Comparison of ENCODE assay signal across 20 cellular contexts in the genomic region with DNA sequence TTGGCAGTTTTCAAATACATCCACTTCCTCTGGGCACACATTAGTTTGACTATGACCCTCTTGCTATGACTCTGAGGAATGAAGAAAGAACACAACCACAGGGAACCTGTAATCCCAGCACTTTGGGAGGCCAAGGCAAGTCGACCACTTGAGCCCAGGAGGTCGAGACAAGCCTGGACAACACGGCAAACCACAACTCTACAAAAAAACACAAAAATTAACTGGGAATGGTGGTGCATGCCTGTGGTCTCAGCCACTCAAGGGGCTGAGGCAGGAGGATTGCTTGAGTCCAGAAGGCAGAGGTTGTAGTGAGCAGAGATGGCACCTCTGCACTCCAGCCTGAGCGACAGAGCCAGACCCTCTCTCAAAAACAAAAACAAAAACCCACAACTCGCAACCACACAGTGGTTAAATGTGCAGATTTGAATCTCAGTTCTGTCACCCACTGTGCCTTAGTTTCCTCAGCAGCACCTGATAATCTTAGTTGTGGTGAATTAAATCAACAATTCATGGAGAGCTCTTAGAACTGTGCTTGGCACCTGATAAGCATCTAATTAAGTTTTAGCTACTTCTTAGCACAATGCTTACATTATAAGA.
DNase-seq lines count a peak whose midpoint lies in the region; TF ChIP-seq lines count a peak whose summit lies in the region.
"Had no signal": no experiment of that assay in that cellular context is flagged by ENCODE, and none has a peak within 500 bp of the region (broad histone marks: within the 10 kb centered on the region; RNA-seq: fewer than 3 reads in every experiment).

No MANE protein-coding gene starts in this region.

- H3F3A ChIP-seq in GM23248 (ENCODE audit: insufficient read depth) (peaks cover 67% of the 10 kb centered on the region), smooth muscle cell (ENCODE audit: low read depth) (peaks cover 4% of the 10 kb centered on the region), MM.1S (ENCODE audit: insufficient read depth, low read length) (no peaks in the 10 kb centered on the region)

- H4K20me1 ChIP-seq in GM23248 (ENCODE audit: insufficient read depth) (no peaks in the 10 kb centered on the region), smooth muscle cell (ENCODE audit: low read depth) (no peaks in the 10 kb centered on the region), MM.1S (ENCODE audit: insufficient read depth, low read length) (no peaks in the 10 kb centered on the region)

- H3K9ac ChIP-seq in GM23248 (no peak overlapping the region), smooth muscle cell (ENCODE audit: low read depth) (no peak overlapping the region), MM.1S (ENCODE audit: low read length) (no peak overlapping the region)

- H2AFZ ChIP-seq in GM23248, result no peak overlapping the region
- H2AFZ ChIP-seq in smooth muscle cell (ENCODE audit: low read depth), result no peak overlapping the region
- H2AFZ ChIP-seq in MM.1S (ENCODE audit: low read length), result no peak overlapping the region

- peak overlapping the region; percentile 17 for H3K4me2 ChIP-seq in GM23248 (ENCODE audit: unreplicated experiment)
- H3K4me2 ChIP-seq in smooth muscle cell, result peak overlapping the region; percentile 78
- H3K4me2 ChIP-seq in MM.1S (ENCODE audit: low read depth, low read length), result no peak overlapping the region

- WGBS in GM23248 (ENCODE audit: low coverage in 1 of 2, low lambda C conversion rate in 2 of 2, missing lambda C conversion rate in 2 of 2), 2 experiments, result 78 to 80% methylated on average over 5 of the region's 5 CpGs
- 50% methylated on average over 5 of the region's 5 CpGs for WGBS in smooth muscle cell (ENCODE audit: low lambda C conversion rate)

- H3K9me2 ChIP-seq in GM23248 (ENCODE audit: insufficient read depth) (no peaks in the 10 kb centered on the region), MM.1S (replicated peaks; ENCODE audit: insufficient read depth, low read length) (no peaks in the 10 kb centered on the region)

- H3K36me3 ChIP-seq in GM23248 (ENCODE audit: low read depth) (peaks cover 31% of the 10 kb centered on the region), smooth muscle cell (ENCODE audit: low read depth) (peaks cover 2% of the 10 kb centered on the region), MM.1S (replicated peaks; ENCODE audit: insufficient read depth, low read length) (no peaks in the 10 kb centered on the region)
- H3K36me3 ChIP-seq: pancreas had no signal

- H3K4me3 ChIP-seq in GM23248, result no peak overlapping the region
- no peak overlapping the region for H3K4me3 ChIP-seq in smooth muscle cell
- H3K4me3 ChIP-seq in MM.1S (ENCODE audit: low read length), result no peak overlapping the region
- H3K4me3 ChIP-seq: lung, MG63, pancreas had no signal

- TF ChIP-seq CTCF in smooth muscle cell (IDR thresholded peaks at IDR 0.05; ENCODE audit: borderline replicate concordance, insufficient read depth, poor library complexity, severe bottlenecking) (no peak), MM.1S (IDR thresholded peaks at IDR 0.05; ENCODE audit: low read length) (no peak)

- H3K27me3 ChIP-seq in GM23248 (replicated peaks; ENCODE audit: insufficient read depth) (no peaks in the 10 kb centered on the region), smooth muscle cell (ENCODE audit: low read depth) (no peaks in the 10 kb centered on the region), MM.1S (replicated peaks; ENCODE audit: insufficient read depth, low read length) (no peaks in the 10 kb centered on the region)
- H3K27me3 ChIP-seq: MG63, pancreas had no signal

- in situ Hi-C loops in GM23248 (cut with MboI), result no loop called here

- H3K9me3 ChIP-seq in GM23248 (ENCODE audit: low read depth) (no peaks in the 10 kb centered on the region), smooth muscle cell (replicated peaks; ENCODE audit: low read depth) (no peaks in the 10 kb centered on the region), MM.1S (replicated peaks; ENCODE audit: insufficient read depth, low read length) (no peaks in the 10 kb centered on the region)
- H3K9me3 ChIP-seq: pancreas had no signal

- no peak for DNase-seq in GM23248
- peak; percentile 76 for DNase-seq in RPMI7951 (ENCODE audit: low read depth)
- DNase-seq in epithelial cell of prostate (ENCODE audit: low read depth, low spot score), result no peak
- DNase-seq in smooth muscle cell (lab: John Stamatoyannopoulos, UW; ENCODE audit: unreplicated experiment), result no peak
- no peak for DNase-seq in KG1 (lab: John Stamatoyannopoulos, UW)
- no peak for DNase-seq in MM.1S
- no peak for DNase-seq in HPDE6-E6E7 (ENCODE audit: extremely low spot score)
- DNase-seq: activated CD4-positive, alpha-beta memory T cell treated with anti-CD3 and anti-CD28 coated beads for 36 hours; activated naive CD4-positive, alpha-beta T cell treated with anti-CD3 and anti-CD28 coated beads, Interleukin-2, amount 10 ng/mL, durations not matched to agents 7 days and 5 days; activated T-cell treated with anti-CD3 and anti-CD28 coated beads, Interleukin-2, amount 50 U/mL, for 1 hour; COR-L47; GF-D8; naive thymus-derived CD4-positive, alpha-beta T cell; NCI-H1694 treated with DMSO at 0.1 percent for 48 hours; NCI-H446; NK-92 treated with Interleukin-12 subunit alpha and Interleukin-12 subunit beta, amount 100 ng/mL, for 24 hours; pancreas; stimulated activated CD4-positive, alpha-beta T cell treated with anti-CD3 and anti-CD28 coated beads, Interleukin-2, amount 100 ng/mL, for 24 hours had no signal

- peaks cover 61% of the 10 kb centered on the region for H3K4me1 ChIP-seq in GM23248 (ENCODE audit: insufficient read depth)
- H3K4me1 ChIP-seq in smooth muscle cell (ENCODE audit: low read depth), result peaks cover 23% of the 10 kb centered on the region
- H3K4me1 ChIP-seq in MM.1S (ENCODE audit: low read length), result no peaks in the 10 kb centered on the region
- H3K4me1 ChIP-seq: pancreas had no signal

- H3K27ac ChIP-seq in GM23248, result peak overlapping the region; percentile 60
- peak overlapping the region; percentile 65 for H3K27ac ChIP-seq in epithelial cell of prostate
- H3K27ac ChIP-seq in smooth muscle cell (ENCODE audit: low read depth), result peak overlapping the region; percentile 57
- no peak overlapping the region for H3K27ac ChIP-seq in MM.1S (ENCODE audit: low read length)
- H3K27ac ChIP-seq: pancreas had no signal

- H3K79me2 ChIP-seq in GM23248 (ENCODE audit: insufficient read depth), result peaks cover 10% of the 10 kb centered on the region
- no peaks in the 10 kb centered on the region for H3K79me2 ChIP-seq in smooth muscle cell (ENCODE audit: low read depth)
- H3K79me2 ChIP-seq in MM.1S (ENCODE audit: low read length), result no peaks in the 10 kb centered on the region
